In genomic region chr2:88165604-88166003, GRCh38 we compare ENCODE assay signal across 19 cellular contexts. TPM values are rescaled to one million over a fixed set of nuclear protein-coding genes. Genes with fewer than 3 reads are reported as not detected.
DNase-seq lines count a peak whose midpoint lies in the region; ATAC-seq and TF ChIP-seq lines count a peak whose summit lies in the region.
"Had no signal": no experiment of that assay in that cellular context is flagged by ENCODE, and none has a peak within 500 bp of the region (broad histone marks: within the 10 kb centered on the region; RNA-seq: fewer than 3 reads in every experiment).

No MANE protein-coding gene starts in this region.

- H3K27me3 ChIP-seq in dorsolateral prefrontal cortex, result peaks cover 0 to under 1% (median 0%) of the 10 kb centered on the region in 45 donors
- H3K27me3 ChIP-seq: BE2C had no signal

- no peak for TF ChIP-seq CTCF in dorsolateral prefrontal cortex (IDR thresholded peaks at IDR 0.05 in 54 of 56, conservative IDR thresholded peaks at IDR 0.05 in 2 of 56; ENCODE audit: low read depth in 1 of 56, partially characterized antibody in 56 of 56)

- intact Hi-C loops in dorsolateral prefrontal cortex (cut with DNase I), result no loop called here

- H3K4me3 ChIP-seq in dorsolateral prefrontal cortex, result no peak overlapping the region

- H3K27ac ChIP-seq in dorsolateral prefrontal cortex (peak overlapping the region; percentile 10 to 94 (median 80)), substantia nigra (ENCODE audit: low read depth, low read length, poor library complexity, severe bottlenecking) (peak overlapping the region; percentile 60)

- ATAC-seq in HG02610 (IDR thresholded peaks at IDR 0.05; ENCODE audit: unreplicated experiment) (no peak), HG03175 (IDR thresholded peaks at IDR 0.05; ENCODE audit: unreplicated experiment) (no peak)

- DNase-seq in G401 (ENCODE audit: low spot score) (peak; percentile 4), dorsolateral prefrontal cortex (no peak), midbrain (lab: John Stamatoyannopoulos, UW) (peak; percentile 43), substantia nigra (lab: John Stamatoyannopoulos, UW) (peak in 1 of 49 donors; percentile 10), DMS 273 (lab: John Stamatoyannopoulos, UW; ENCODE audit: unreplicated experiment) (no peak)
- DNase-seq: ACHN; BE2C; CD4-positive, alpha-beta memory T cell; DMS79 treated with DMSO at 0.1 percent for 48 hours; GDM1; MM.1S; NCI-H1105 treated with DMSO at 0.1 percent for 48 hours; NCI-H187; NCI-H446; NCI-H774; SHP77 had no signal

- in situ Hi-C loops in G401 (cut with HindIII; ENCODE audit: low sequenced_read_pairs), result no loop called here

RNA-seq across cellular contexts. Expression of gene THNSL2, which starts 4.5 kb away (rescaled TPM):
- total RNA-seq in G401 (2014; rRNA removed; shearing (Covaris generic)), result not detected in 2 replicates
- total RNA-seq in dorsolateral prefrontal cortex, result 10 to 100 TPM in 83 of 120 experiments, 1 to 10 TPM in 37; 1.1 to 32.7 (median 13.4) TPM

RNA-seq across cellular contexts. Expression of gene FABP1, which starts 37.7 kb away (rescaled TPM):
- not detected in 2 replicates for total RNA-seq in G401 (2014; rRNA removed; shearing (Covaris generic))
- total RNA-seq in dorsolateral prefrontal cortex, result 1 to 10 TPM in 25 of 120 experiments, under 1 TPM in 12, not detected in 83; 0.19 to 2.3 (median 1.2) TPM
- total RNA-seq: CD4-positive, alpha-beta memory T cell; H1 had no signal

Comparison
In these comparisons a context has a peak if more than half of its experiments do, and no peak if none do; other contexts are left out.
1. DNase-seq: peak in G401 (single experiment) and midbrain (single experiment); none in dorsolateral prefrontal cortex (0 of 10) and DMS 273 (single experiment).